12 cellular contexts compared by ENCODE assay signal in genomic region chr13:71218960-71219359, GRCh38.
DNase-seq lines count a peak whose midpoint lies in the region; ATAC-seq and TF ChIP-seq lines count a peak whose summit lies in the region.
"Had no signal": no experiment of that assay in that cellular context is flagged by ENCODE, and none has a peak within 500 bp of the region (broad histone marks: within the 10 kb centered on the region; RNA-seq: fewer than 3 reads in every experiment).

No MANE protein-coding gene starts in this region.

- H3K9me3 ChIP-seq in HEK293 (ENCODE audit: control insufficient read depth, insufficient read depth, low read depth, low read length) (no peaks in the 10 kb centered on the region), iPS DF 6.9 (ENCODE audit: control insufficient read depth, insufficient read depth, low read length) (no peaks in the 10 kb centered on the region)

- no peak overlapping the region for H3K4me3 ChIP-seq in HEK293 (ENCODE audit: low read depth, low read length)
- H3K4me3 ChIP-seq in iPS DF 6.9 (ENCODE audit: low read length) = no peak overlapping the region
- H3K4me3 ChIP-seq: SK-N-MC had no signal

- no peaks in the 10 kb centered on the region for H3K36me3 Mint-ChIP-seq in effector memory CD8-positive, alpha-beta T cell (ENCODE audit: insufficient read depth)
- H3K36me3 Mint-ChIP-seq: mesothelial cell of epicardium had no signal

- POLR2A ChIA-PET in HEK293 (lab: Yijun Ruan, JAX) = no interaction called here

- no peaks in the 10 kb centered on the region for H3K4me1 Mint-ChIP-seq in effector memory CD8-positive, alpha-beta T cell (ENCODE audit: low read depth in 2 of 2)

- CTCF ChIA-PET in HEK293 (lab: Yijun Ruan, JAX) = interaction anchor here (0.7 kb wide), 1 partner anchor 100 kb away, joined by 4 read pairs; no protein-coding TSS in a partner anchor

- peaks cover 0 to 6% of the 10 kb centered on the region in 2 donors for H3K9me3 Mint-ChIP-seq in effector memory CD8-positive, alpha-beta T cell
- H3K9me3 Mint-ChIP-seq: activated T-cell treated with anti-CD3 and anti-CD28 coated beads, Interleukin-2, amount 50 U/mL, for 4 hours; mesothelial cell of epicardium had no signal

- no peaks in the 10 kb centered on the region for H3K4me1 ChIP-seq in HEK293 (ENCODE audit: control insufficient read depth, insufficient read depth, low read length)
- H3K4me1 ChIP-seq in iPS DF 6.9 (ENCODE audit: control insufficient read depth, insufficient read depth, low read length) = no peaks in the 10 kb centered on the region; the same call in 1 of the 2 replicates

- H3K27ac ChIP-seq in HEK293 (ENCODE audit: extremely low read depth, low read depth, low read length) (no peak overlapping the region), iPS DF 6.9 (ENCODE audit: low read length) (no peak overlapping the region)
- H3K27ac ChIP-seq: SK-N-MC had no signal

- no CpG with 5 or more reads among the region's 3 CpGs for WGBS in iPS DF 6.9 (ENCODE audit: insufficient coverage, insufficient read length)

- no peak for TF ChIP-seq CTCF in HEK293 (tag by site-specific recombination; IDR thresholded peaks at IDR 0.05)

- ATAC-seq in effector memory CD8-positive, alpha-beta T cell (replicated peaks) = no peak
- ATAC-seq in left lobe of liver = no peak
- ATAC-seq: activated T-cell treated with anti-CD3 and anti-CD28 coated beads, Interleukin-2, amount 50 U/mL, for 4 hours had no signal

- no peaks in the 10 kb centered on the region for H3K27me3 ChIP-seq in iPS DF 6.9 (ENCODE audit: control insufficient read depth, insufficient read depth, low read length)

- no peak overlapping the region for H3K4me3 Mint-ChIP-seq in effector memory CD8-positive, alpha-beta T cell
- H3K4me3 Mint-ChIP-seq: activated T-cell treated with anti-CD3 and anti-CD28 coated beads, Interleukin-2, amount 50 U/mL, for 4 hours; mesothelial cell of epicardium had no signal

- H3K36me3 ChIP-seq in HEK293 (ENCODE audit: control insufficient read depth in 2 of 2, insufficient read depth in 1 of 2, low read length in 2 of 2) (no peaks in the 10 kb centered on the region), iPS DF 6.9 (ENCODE audit: control insufficient read depth, insufficient read depth, low read length) (no peaks in the 10 kb centered on the region)

- peak; percentile 32 for DNase-seq in DMS153 treated with DMSO at 0.1 percent for 48 hours (lab: John Stamatoyannopoulos, UW; ENCODE audit: unreplicated experiment)
- peak; percentile 61 for DNase-seq in OCI-M1 (lab: John Stamatoyannopoulos, UW)
- peak; percentile 11 for DNase-seq in iPS DF 6.9 (ENCODE audit: low read depth, low spot score)
- DNase-seq in effector memory CD8-positive, alpha-beta T cell = no peak
- DNase-seq in DMS114 treated with DMSO at 0.1 percent for 48 hours (lab: John Stamatoyannopoulos, UW; ENCODE audit: unreplicated experiment) = no peak
- no peak for DNase-seq in GF-D8 (lab: John Stamatoyannopoulos, UW)
- DNase-seq in left lobe of liver (ENCODE audit: low spot score) = no peak
- DNase-seq: activated T-cell treated with anti-CD3 and anti-CD28 coated beads, Interleukin-2, amount 50 U/mL, for 4 hours; EL had no signal

- no peaks in the 10 kb centered on the region for H3K27me3 Mint-ChIP-seq in effector memory CD8-positive, alpha-beta T cell

- H3K27ac Mint-ChIP-seq in effector memory CD8-positive, alpha-beta T cell = no peak overlapping the region
- H3K27ac Mint-ChIP-seq: mesothelial cell of epicardium had no signal

TF ChIP-seq in HEK293, 187 proteins besides CTCF, POLR2A, EP300 and RAD21:
- TF ChIP-seq ZNF654 (tag by site-specific recombination; IDR thresholded peaks at IDR 0.05; ENCODE audit: low read depth) = 0 out of 2 replicates have a peak, but pooled peaks have one; percentile 13
- TF ChIP-seq PRDM1 (tag by site-specific recombination; IDR thresholded peaks at IDR 0.05) = no peak
TF ChIP-seq in HEK293: peak in this region for 1.

Comparison
In these comparisons a context has a peak if more than half of its experiments do, and no peak if none do; other contexts are left out.
1. DNase-seq: peak in DMS153 treated with DMSO at 0.1 percent for 48 hours (single experiment), OCI-M1 (single experiment) and iPS DF 6.9 (single experiment); none in effector memory CD8-positive, alpha-beta T cell (0 of 3), DMS114 treated with DMSO at 0.1 percent for 48 hours (single experiment), GF-D8 (single experiment) and left lobe of liver (single experiment).